31 cellular contexts compared by ENCODE assay signal in the genomic region with DNA sequence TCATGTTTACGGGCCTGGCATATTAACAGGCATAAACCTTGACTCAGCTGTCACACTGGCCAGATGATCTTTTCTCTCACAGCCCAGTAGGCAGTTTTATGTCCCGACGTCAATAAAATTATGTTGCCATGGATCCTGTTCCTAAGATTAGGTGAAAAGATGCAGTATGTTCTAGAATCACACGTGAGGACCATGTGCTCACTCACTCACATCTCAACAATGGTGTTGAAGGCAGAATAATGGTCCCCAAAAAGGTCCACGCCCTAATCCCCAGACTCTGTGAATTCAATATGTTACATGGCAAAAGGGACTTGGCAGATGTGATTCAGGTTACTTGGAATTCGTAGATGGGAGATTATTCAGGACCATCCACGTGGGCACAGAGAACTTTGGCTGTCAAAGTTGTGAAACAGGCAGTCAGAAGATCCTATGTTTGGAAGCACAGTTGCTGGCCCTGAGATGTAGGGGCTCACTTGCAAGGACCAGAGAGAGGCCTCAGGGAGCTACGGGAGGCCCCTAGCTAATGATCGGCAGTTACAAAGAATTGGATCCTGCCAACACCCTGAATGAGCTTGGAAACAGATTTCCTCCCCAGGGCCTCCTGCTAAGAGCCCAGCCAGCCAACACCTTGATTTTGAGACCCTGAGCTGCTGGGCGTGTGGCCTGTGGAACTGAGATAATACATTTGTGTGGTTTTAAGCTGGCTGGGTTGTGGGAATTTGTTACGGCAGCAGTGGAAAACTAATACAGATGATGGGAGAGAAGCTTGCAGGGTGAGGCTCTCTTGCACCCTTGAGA. TPM values are rescaled to one million over a fixed set of nuclear protein-coding genes. Genes with fewer than 3 reads are reported as not detected.
DNase-seq lines count a peak whose midpoint lies in the region; ATAC-seq and TF ChIP-seq lines count a peak whose summit lies in the region.
"Had no signal": no experiment of that assay in that cellular context is flagged by ENCODE, and none has a peak within 500 bp of the region (broad histone marks: within the 10 kb centered on the region; RNA-seq: fewer than 3 reads in every experiment).

No MANE protein-coding gene starts in this region.

- no peak overlapping the region for H2AK5ac ChIP-seq in mesenchymal stem cell (ENCODE audit: low read length, severe bottlenecking)

- no peak overlapping the region for H3K4me3 Mint-ChIP-seq in chondrocyte (ENCODE audit: unreplicated experiment)
- H3K4me3 Mint-ChIP-seq: activated naive CD4-positive, alpha-beta T cell treated with anti-CD3 and anti-CD28 coated beads, Interleukin-2, amount 50 U/mL, for 24 hours; immature natural killer cell; stimulated activated naive B cell treated with anti-CD40 and anti-IgM and Interleukin-4, amounts not matched to agents 10 μg/mL and 1 μg/mL and 100 μg/mL, for 72 hours had no signal

- no peak overlapping the region for H2BK12ac ChIP-seq in mesenchymal stem cell (ENCODE audit: low read length in 2 of 2)

- no peak overlapping the region for H3K4me2 ChIP-seq in mesenchymal stem cell (ENCODE audit: low read length, poor library complexity, severe bottlenecking)

- no peak overlapping the region for H3K14ac ChIP-seq in mesenchymal stem cell (ENCODE audit: low read length in 2 of 2)

- no peak overlapping the region for H3K27ac Mint-ChIP-seq in chondrocyte (ENCODE audit: unreplicated experiment)
- H3K27ac Mint-ChIP-seq: activated naive CD4-positive, alpha-beta T cell treated with anti-CD3 and anti-CD28 coated beads, Interleukin-2, amount 50 U/mL, for 24 hours; activated T-helper 2 cell treated with anti-CD3 and anti-CD28 coated beads, Interferon-gamma antibody, Interleukin-2, Interleukin-4, amounts not matched to agents 10 μg/mL and 5 μg/mL and 100 μg/mL, durations not matched to agents 14 hours and 24 hours and 36 hours; immature natural killer cell; naive thymus-derived CD8-positive, alpha-beta T cell; stimulated activated naive B cell treated with anti-CD40 and anti-IgM and Interleukin-4, amounts not matched to agents 10 μg/mL and 1 μg/mL and 100 μg/mL, for 72 hours had no signal

- H3K4ac ChIP-seq in mesenchymal stem cell (ENCODE audit: low read depth in 1 of 2, low read length in 2 of 2): no peak overlapping the region

- peaks cover 23% of the 10 kb centered on the region for H3K4me1 Mint-ChIP-seq in chondrocyte (ENCODE audit: low read depth)
- H3K4me1 Mint-ChIP-seq: activated naive CD4-positive, alpha-beta T cell treated with anti-CD3 and anti-CD28 coated beads, Interleukin-2, amount 50 U/mL, for 24 hours had no signal

- no peak overlapping the region for H2AFZ ChIP-seq in mesenchymal stem cell (ENCODE audit: low read depth, low read length)

- no peaks in the 10 kb centered on the region for H3K36me3 Mint-ChIP-seq in chondrocyte (ENCODE audit: low read depth)
- H3K36me3 Mint-ChIP-seq: activated naive CD4-positive, alpha-beta T cell treated with anti-CD3 and anti-CD28 coated beads, Interleukin-2, amount 50 U/mL, for 24 hours; immature natural killer cell; naive thymus-derived CD8-positive, alpha-beta T cell had no signal

- ATAC-seq in left ventricle myocardium superior: no peak
- ATAC-seq: HepG2; naive thymus-derived CD8-positive, alpha-beta T cell; stimulated activated naive B cell treated with anti-CD40 and anti-IgM and Interleukin-4, amounts not matched to agents 10 μg/mL and 1 μg/mL and 100 μg/mL, for 72 hours had no signal

- H2BK5ac ChIP-seq in mesenchymal stem cell (ENCODE audit: low read depth, low read length, poor library complexity, severe bottlenecking): no peak overlapping the region

- no peak overlapping the region for H2BK15ac ChIP-seq in mesenchymal stem cell (ENCODE audit: low read depth, poor library complexity, severe bottlenecking)

- intact Hi-C loops in cardiac septum (cut with DNase I) (no loop called here), left ventricle myocardium superior (cut with micrococcal nuclease) (no loop called here)

- H4K91ac ChIP-seq in mesenchymal stem cell (ENCODE audit: low read length): no peak overlapping the region

- peaks cover 23% of the 10 kb centered on the region for H3K4me1 ChIP-seq in mesenchymal stem cell (ENCODE audit: control insufficient read depth, insufficient read depth, low read depth, low read length)

- H3K9me3 Mint-ChIP-seq in chondrocyte (ENCODE audit: low read depth): no peaks in the 10 kb centered on the region
- H3K9me3 Mint-ChIP-seq: activated naive CD4-positive, alpha-beta T cell treated with anti-CD3 and anti-CD28 coated beads, Interleukin-2, amount 50 U/mL, for 24 hours; activated T-helper 2 cell treated with anti-CD3 and anti-CD28 coated beads, Interferon-gamma antibody, Interleukin-2, Interleukin-4, amounts not matched to agents 10 μg/mL and 5 μg/mL and 100 μg/mL, durations not matched to agents 14 hours and 24 hours and 36 hours had no signal

- H3K27ac ChIP-seq in mesenchymal stem cell (ENCODE audit: low read length, poor library complexity, severe bottlenecking) (no peak overlapping the region), substantia nigra (ENCODE audit: low read depth, low read length, poor library complexity, severe bottlenecking) (peak overlapping the region; percentile 74)
- H3K27ac ChIP-seq: ascending aorta, cardiac muscle cell, SJSA1, testis, uterus, WERI-Rb-1 had no signal

- no peaks in the 10 kb centered on the region for H3K27me3 ChIP-seq in mesenchymal stem cell (ENCODE audit: control insufficient read depth in 1 of 2, insufficient read depth in 1 of 2, low read length in 2 of 2)
- H3K27me3 ChIP-seq: ascending aorta, cardiac muscle cell, SJSA1, testis, uterus had no signal

- no peaks in the 10 kb centered on the region for H3K27me3 Mint-ChIP-seq in chondrocyte (ENCODE audit: low read depth)

- WGBS in mesenchymal stem cell: 80% methylated on average over 11 of the region's 11 CpGs

- peak; percentile 31 for DNase-seq in cardiac septum (ENCODE audit: low spot score)
- DNase-seq in left ventricle myocardium superior: no peak
- peak; percentile 22 for DNase-seq in chondrocyte (ENCODE audit: low spot score)
- DNase-seq in mesenchymal stem cell: no peak
- DNase-seq in substantia nigra (lab: John Stamatoyannopoulos, UW): no peak
- no peak for DNase-seq in activated CD8-positive, alpha-beta memory T cell treated with anti-CD3 and anti-CD28 coated beads for 24 hours
- no peak for DNase-seq in EL
- no peak for DNase-seq in activated CD4-positive, alpha-beta T cell treated with anti-CD3 and anti-CD28 coated beads, Interleukin-2, amount 50 U/mL, for 4 hours
- DNase-seq: 8988T; activated CD4-positive, alpha-beta T cell treated with anti-CD3 and anti-CD28 coated beads for 4 hours; activated T-cell treated with anti-CD3 and anti-CD28 coated beads for 4 hours; DMS79 treated with DMSO at 0.1 percent for 48 hours; immature natural killer cell; Karpas-422; NCI-H1417 treated with DMSO at 0.1 percent for 48 hours; NCI-H2029 treated with DMSO at 0.1 percent for 48 hours; NCI-H226; occipital lobe; stimulated activated naive B cell treated with anti-CD40 and anti-IgM and Interleukin-4, amounts not matched to agents 10 μg/mL and 1 μg/mL and 100 μg/mL, for 72 hours; T-helper 9 cell; testis; uterus; WERI-Rb-1 had no signal

- peak overlapping the region; percentile 27 for H3K9ac ChIP-seq in mesenchymal stem cell (ENCODE audit: low read length)

- peaks cover 11 to 15% of the 10 kb centered on the region in 2 experiments for H3K36me3 ChIP-seq in mesenchymal stem cell (ENCODE audit: control insufficient read depth in 1 of 2, insufficient read depth in 2 of 2, low read depth in 1 of 2, low read length in 2 of 2)
- H3K36me3 ChIP-seq: ascending aorta, cardiac muscle cell, uterus, WERI-Rb-1 had no signal

- peaks cover 21% of the 10 kb centered on the region for H3K79me1 ChIP-seq in mesenchymal stem cell (replicated peaks; ENCODE audit: low read length, poor library complexity, severe bottlenecking)

- TF ChIP-seq CTCF in chondrocyte (IDR thresholded peaks at IDR 0.05): no peak

- H3K23ac ChIP-seq in mesenchymal stem cell (ENCODE audit: low read length in 2 of 2): no peak overlapping the region

- H3K9me3 ChIP-seq in mesenchymal stem cell (ENCODE audit: control insufficient read depth, low read length): no peaks in the 10 kb centered on the region
- H3K9me3 ChIP-seq: ascending aorta, testis, uterus had no signal

- no peak overlapping the region for H2BK120ac ChIP-seq in mesenchymal stem cell (ENCODE audit: low read depth, low read length)

- no peak overlapping the region for H4K8ac ChIP-seq in mesenchymal stem cell (ENCODE audit: low read length)

- no peak overlapping the region for H3K18ac ChIP-seq in mesenchymal stem cell (ENCODE audit: low read depth in 1 of 2, low read length in 2 of 2)

- H3K4me3 ChIP-seq in mesenchymal stem cell (ENCODE audit: insufficient read depth in 1 of 2, low read depth in 1 of 2, low read length in 2 of 2): no peak overlapping the region
- H3K4me3 ChIP-seq: ascending aorta, cardiac muscle cell, SJSA1, skin epidermis, testis, uterus had no signal

RNA-seq across cellular contexts. Expression of a gene that starts 3.7 kb away (rescaled TPM):
- total RNA-seq in cardiac septum: 31.2 TPM
- total RNA-seq in left ventricle myocardium superior: 16.3 TPM
- 53.1 to 57.8 TPM (median 57.1 TPM) in 3 replicates for total RNA-seq in chondrocyte
- 38.9 TPM for polyA plus RNA-seq in mesenchymal stem cell (2013, experiment 1 of 2)
- polyA plus RNA-seq in mesenchymal stem cell (2013, experiment 2 of 2): 38.5 TPM
- total RNA-seq: naive thymus-derived CD8-positive, alpha-beta T cell had no signal
- polyA plus RNA-seq: naive thymus-derived CD8-positive, alpha-beta T cell had no signal

Comparison
In these comparisons a context has a peak if more than half of its experiments do, and no peak if none do; other contexts are left out.
1. DNase-seq: peak in cardiac septum (single experiment) and chondrocyte (single experiment); none in left ventricle myocardium superior (single experiment), mesenchymal stem cell (single experiment), substantia nigra (0 of 49), activated CD8-positive, alpha-beta memory T cell treated with anti-CD3 and anti-CD28 coated beads for 24 hours (single experiment), EL (single experiment) and activated CD4-positive, alpha-beta T cell treated with anti-CD3 and anti-CD28 coated beads, Interleukin-2, amount 50 U/mL, for 4 hours (0 of 2).